Comparison of ENCODE assay signal across 8 cellular contexts in genomic region chr13:110593430-110594130, GRCh38. TPM values are rescaled to one million over a fixed set of nuclear protein-coding genes. Genes with fewer than 3 reads are reported as not detected.
DNase-seq lines count a peak whose midpoint lies in the region; ATAC-seq, FAIRE-seq and TF ChIP-seq lines count a peak whose summit lies in the region.

No MANE protein-coding gene starts in this region.

- peak; percentile 17 for FAIRE-seq in keratinocyte (lab: Jason Lieb, UNC)

- H3K9me1 ChIP-seq in keratinocyte (ENCODE audit: control insufficient read depth, extremely low read depth, insufficient read depth, low read length) = no peaks in the 10 kb centered on the region

- DNase-seq in DMS79 (lab: John Stamatoyannopoulos, UW) = peak; percentile 32
- DNase-seq in NCI-H526 treated with DMSO at 0.1 percent for 48 hours (lab: John Stamatoyannopoulos, UW) = peak; percentile 48
- peak in 3 of 4 donors; percentile 37 to 62 (median 46) for DNase-seq in body of pancreas
- no peak for DNase-seq in keratinocyte (ENCODE audit: low read depth, low spot score)
- peak in 1 of 2 donors; percentile 28 for DNase-seq in tibial nerve (ENCODE audit: low spot score in 2 of 2)
- no peak for DNase-seq in activated T-cell treated with anti-CD3 and anti-CD28 coated beads, Interleukin-2, amount 50 U/mL, for 48 hours

- H3K4me2 ChIP-seq in keratinocyte (ENCODE audit: control insufficient read depth, extremely low read depth, insufficient read depth, low read depth, low read length) = no peak overlapping the region

- H3K27me3 ChIP-seq in body of pancreas (no peaks in the 10 kb centered on the region), keratinocyte (ENCODE audit: control insufficient read depth, extremely low read depth, insufficient read depth, low read length) (no peaks in the 10 kb centered on the region), tibial nerve (no peaks in the 10 kb centered on the region)

- dilution Hi-C loops in keratinocyte (cut with MboI; ENCODE audit: extremely low pct_ligation_motif_present, low sequenced_read_pairs) = no loop called here

- H4K20me1 ChIP-seq in keratinocyte (ENCODE audit: control insufficient read depth, extremely low read depth, insufficient read depth, low read length) = no peaks in the 10 kb centered on the region

- H3K4me3 ChIP-seq in body of pancreas (no peak overlapping the region), keratinocyte (ENCODE audit: control insufficient read depth in 2 of 3, extremely low read depth in 1 of 3, insufficient read depth in 2 of 3, low read depth in 1 of 3, low read length in 3 of 3) (no peak overlapping the region), tibial nerve (no peak overlapping the region)

- H3K4me1 ChIP-seq in body of pancreas (no peaks in the 10 kb centered on the region), keratinocyte (ENCODE audit: control insufficient read depth, extremely low read depth, insufficient read depth, low read length) (peaks cover 28% of the 10 kb centered on the region), tibial nerve (peaks cover 0 to 6% (median 0%) of the 10 kb centered on the region in 4 donors)

- no peaks in the 10 kb centered on the region for H3K79me2 ChIP-seq in keratinocyte (ENCODE audit: control insufficient read depth, insufficient read depth, low read length)

- no peak for TF ChIP-seq POLR2A in body of pancreas (IDR thresholded peaks at IDR 0.05)
- no peak for TF ChIP-seq POLR2A in tibial nerve (IDR thresholded peaks at IDR 0.05)

- TF ChIP-seq CTCF in body of pancreas (IDR thresholded peaks at IDR 0.05) (peak in 6 of 7 experiments; percentile 51 to 84 (median 79)), keratinocyte (optimal IDR thresholded peaks at IDR 0.05 in 1 of 3, IDR thresholded peaks at IDR 0.05 in 1 of 3, conservative IDR thresholded peaks at IDR 0.05 in 1 of 3; ENCODE audit: extremely low read depth in 1 of 3, insufficient read depth in 2 of 3, low read length in 3 of 3) (peak; percentile 35 to 57 (median 51)), tibial nerve (IDR thresholded peaks at IDR 0.05) (peak; percentile 45 to 74 (median 62))

- peak in 1 of 2 donors; percentile 13 for TF ChIP-seq EP300 in tibial nerve (IDR thresholded peaks at IDR 0.05)

- no peak overlapping the region for H2AFZ ChIP-seq in keratinocyte (ENCODE audit: control insufficient read depth, low read length)

- no peak overlapping the region for H3K9ac ChIP-seq in keratinocyte (ENCODE audit: control insufficient read depth, extremely low read depth, insufficient read depth, low read length)

- H3K9me3 ChIP-seq in body of pancreas = no peaks in the 10 kb centered on the region
- no peaks in the 10 kb centered on the region for H3K9me3 ChIP-seq in keratinocyte (ENCODE audit: control insufficient read depth, low read depth, low read length)
- H3K9me3 ChIP-seq in tibial nerve = no peaks in the 10 kb centered on the region

- H3K36me3 ChIP-seq in body of pancreas (replicated peaks in 1 of 2; ENCODE audit: insufficient read depth in 1 of 2, low read depth in 2 of 2) = no peaks in the 10 kb centered on the region
- no peaks in the 10 kb centered on the region for H3K36me3 ChIP-seq in keratinocyte (ENCODE audit: control insufficient read depth in 2 of 2, extremely low read depth in 1 of 2, insufficient read depth in 2 of 2, low read length in 2 of 2)
- no peaks in the 10 kb centered on the region for H3K36me3 ChIP-seq in tibial nerve

- peak; percentile 65 for ATAC-seq in GM18907 (IDR thresholded peaks at IDR 0.05; ENCODE audit: unreplicated experiment)
- ATAC-seq in HG03108 (IDR thresholded peaks at IDR 0.05; ENCODE audit: unreplicated experiment) = peak; percentile 92
- ATAC-seq in body of pancreas = peak; percentile 94

- H3K27ac ChIP-seq in body of pancreas (no peak overlapping the region), keratinocyte (ENCODE audit: control insufficient read depth, insufficient read depth, low read length) (no peak overlapping the region), tibial nerve (no peak overlapping the region)

- 31 to 32% methylated on average over 6 of the region's 6 CpGs for WGBS in body of pancreas, 2 donors
- WGBS in tibial nerve, 2 donors = 45 to 46% methylated on average over 6 of the region's 6 CpGs

- intact Hi-C loops in body of pancreas (cut with DNase I) = loop anchor here (5.0 kb wide), 1 partner anchor 229 kb away; no protein-coding TSS in a partner anchor

RNA-seq across cellular contexts. Expression of gene NAXD, which starts 21.8 kb away (rescaled TPM):
- total RNA-seq in body of pancreas (10 to 100 TPM; 23.4 to 27.5 TPM), tibial nerve (10 to 100 TPM; 27.6 to 45.7 (median 38.5) TPM)
- polyA plus RNA-seq in keratinocyte = 17.6 to 18.7 TPM (median 18.0 TPM) in 3 replicates
- 8.4 TPM for polyA plus RNA-seq in keratinocyte (2011; ENCODE audit: low read depth)
- 12.2 and 13.7 TPM in 2 replicates for polyA plus RNA-seq in keratinocyte (2011; cell fraction: cytosol; rRNA removed)
- polyA plus RNA-seq in keratinocyte (2011; cell fraction: nucleus; rRNA removed) = 41.3 and 44.7 TPM in 2 replicates
- 15.6 and 23.1 TPM in 2 replicates for polyA plus RNA-seq in keratinocyte (2012; ENCODE audit: low replicate concordance)
- 10.6 to 13.8 TPM (median 13.6 TPM) in 3 replicates for polyA minus RNA-seq in keratinocyte
- 8.6 TPM for polyA minus RNA-seq in keratinocyte (2011; cell fraction: cytosol; rRNA and poly(A)+ RNA removed)
- 8.1 and 11.6 TPM in 2 replicates for polyA minus RNA-seq in keratinocyte (2011; cell fraction: nucleus; rRNA and poly(A)+ RNA removed)

RNA-seq across cellular contexts. Expression of gene RAB20, which starts 32.1 kb away (rescaled TPM):
- total RNA-seq in body of pancreas (10 to 100 TPM; 23.1 to 35.5 TPM), tibial nerve (10 to 100 TPM; 28.5 to 52.5 (median 30.2) TPM)
- 3.7 to 4.3 TPM (median 4.1 TPM) in 3 replicates for polyA plus RNA-seq in keratinocyte
- 0.17 TPM for polyA plus RNA-seq in keratinocyte (2011; ENCODE audit: low read depth)
- polyA plus RNA-seq in keratinocyte (2011; cell fraction: cytosol; rRNA removed) = 3.4 and 5.1 TPM in 2 replicates
- polyA plus RNA-seq in keratinocyte (2011; cell fraction: nucleus; rRNA removed) = 3.4 and 3.8 TPM in 2 replicates
- 1.1 and 4.8 TPM in 2 replicates for polyA plus RNA-seq in keratinocyte (2012; ENCODE audit: low replicate concordance)
- 1.1 to 2.1 TPM (median 1.2 TPM) in 3 replicates for polyA minus RNA-seq in keratinocyte
- 3.8 TPM for polyA minus RNA-seq in keratinocyte (2011; cell fraction: cytosol; rRNA and poly(A)+ RNA removed)
- 1.2 and 1.4 TPM in 2 replicates for polyA minus RNA-seq in keratinocyte (2011; cell fraction: nucleus; rRNA and poly(A)+ RNA removed)

Comparison
In these comparisons a context has a peak if more than half of its experiments do, and no peak if none do; other contexts are left out.
1. DNase-seq: peak in DMS79 (single experiment), NCI-H526 treated with DMSO at 0.1 percent for 48 hours (single experiment) and body of pancreas (3 of 4); none in keratinocyte (single experiment) and activated T-cell treated with anti-CD3 and anti-CD28 coated beads, Interleukin-2, amount 50 U/mL, for 48 hours (0 of 2).
2. Peak in every context shown above with its lines, with median percentiles within 50 percentile points of each other: ATAC-seq and CTCF ChIP-seq.